2 cellular contexts compared by ENCODE assay signal in genomic region chr5:104039871-104040270, GRCh38.
A peak's percentile ranks its signal among the peaks of the same experiment; 100 is the strongest.
DNase-seq lines count a peak whose midpoint lies in the region; TF ChIP-seq lines count a peak whose summit lies in the region.
"Not testable (repeated sequence)": the region's sequence is repeated elsewhere in the genome, so short reads cannot be mapped to it uniquely, and the experiment has no call there.

No MANE protein-coding gene starts in this region.

- not testable (repeated sequence) for H3K9me3 ChIP-seq in endodermal cell (ENCODE audit: control insufficient read depth, low read length)

- H3K4ac ChIP-seq in mesendoderm (ENCODE audit: low read depth, low read length): peak overlapping the region; percentile 91

- H3K79me1 ChIP-seq in mesendoderm (ENCODE audit: low read length): not testable (repeated sequence)

- not testable (repeated sequence) for H3K4me1 ChIP-seq in endodermal cell (ENCODE audit: control insufficient read depth, insufficient read depth, low read length); mesendoderm (ENCODE audit: control insufficient read depth, low read depth, low read length)

- not testable (repeated sequence) for H3K27me3 Mint-ChIP-seq in endodermal cell (ENCODE audit: insufficient read depth)

- not testable (repeated sequence) for H2BK15ac ChIP-seq in mesendoderm (replicated peaks; ENCODE audit: low read depth)

- not testable (repeated sequence) for TF ChIP-seq CTCF in endodermal cell (conservative IDR thresholded peaks at IDR 0.05)

- H3K9me3 Mint-ChIP-seq in endodermal cell: not testable (repeated sequence)

- H3K56ac ChIP-seq in mesendoderm (ENCODE audit: low read length): peak overlapping the region; percentile 81

- not testable (repeated sequence) for H3K4me3 Mint-ChIP-seq in endodermal cell

- H3K79me2 ChIP-seq in mesendoderm (ENCODE audit: control insufficient read depth, insufficient read depth, low read length): not testable (repeated sequence)

- H4K5ac ChIP-seq in mesendoderm (ENCODE audit: low read length): peak overlapping the region; percentile 71

- not testable (repeated sequence) for H3K23ac ChIP-seq in mesendoderm (ENCODE audit: low read length)

- not testable (repeated sequence) for H3K27ac ChIP-seq in endodermal cell (ENCODE audit: low read depth, low read length)
- H3K27ac ChIP-seq in mesendoderm (ENCODE audit: low read depth, low read length): peak overlapping the region; percentile 100

- DNase-seq in endodermal cell (peak; percentile 76), mesendoderm (peak; percentile 55)

- H3K18ac ChIP-seq in mesendoderm (ENCODE audit: low read length): peak overlapping the region; percentile 96

- H3K27me3 ChIP-seq in endodermal cell (ENCODE audit: control insufficient read depth, insufficient read depth, low read length, poor library complexity, severe bottlenecking); mesendoderm (ENCODE audit: insufficient read depth, low read length, poor library complexity): not testable (repeated sequence)

- H3K36me3 Mint-ChIP-seq in endodermal cell (ENCODE audit: low read depth): not testable (repeated sequence)

- not testable (repeated sequence) for H3K4me2 ChIP-seq in mesendoderm (ENCODE audit: low read length)

- H3K9ac ChIP-seq in endodermal cell (ENCODE audit: extremely low read depth, low read length, poor library complexity, severe bottlenecking): not testable (repeated sequence)
- peak overlapping the region; percentile 45 for H3K9ac ChIP-seq in mesendoderm (ENCODE audit: low read length)

- H2AK5ac ChIP-seq in mesendoderm (ENCODE audit: low read length): not testable (repeated sequence)

- H4K8ac ChIP-seq in mesendoderm (ENCODE audit: low read depth, low read length): not testable (repeated sequence)

- peak overlapping the region; percentile 93 for H2BK120ac ChIP-seq in mesendoderm (ENCODE audit: low read depth, low read length)

- H3K4me1 Mint-ChIP-seq in endodermal cell: peaks cover 23% of the 10 kb centered on the region

- peak overlapping the region; percentile 97 for H2BK5ac ChIP-seq in mesendoderm (ENCODE audit: low read length)

- H3K4me3 ChIP-seq in endodermal cell (ENCODE audit: low read length); mesendoderm (ENCODE audit: low read length): not testable (repeated sequence)

- WGBS in endodermal cell (ENCODE audit: insufficient coverage in 1 of 2, insufficient read length in 1 of 2), 2 experiments: 85 to 88% methylated on average over 4 of the region's 4 CpGs
- no CpG with 5 or more reads among the region's 4 CpGs for WGBS in mesendoderm (ENCODE audit: extremely low coverage, insufficient coverage, low lambda C conversion rate)

- H3K36me3 ChIP-seq in endodermal cell (ENCODE audit: control insufficient read depth, insufficient read depth, low read length); mesendoderm (ENCODE audit: control insufficient read depth, insufficient read depth, low read length): not testable (repeated sequence)

- H3K27ac Mint-ChIP-seq in endodermal cell: peak overlapping the region; percentile 74
